ENCODE assay signal across 20 cellular contexts in genomic region chr16:265711-266110, GRCh38. TPM values are rescaled to one million over a fixed set of nuclear protein-coding genes. Genes with fewer than 3 reads are reported as not detected.
A peak's percentile ranks its signal among the peaks of the same experiment; 100 is the strongest.
DNase-seq lines count a peak whose midpoint lies in the region; ATAC-seq and TF ChIP-seq lines count a peak whose summit lies in the region.
"Had no signal": no experiment of that assay in that cellular context is flagged by ENCODE, and none has a peak within 500 bp of the region (broad histone marks: within the 10 kb centered on the region; RNA-seq: fewer than 3 reads in every experiment).

No MANE protein-coding gene starts in this region.

- DNase-seq in A673 (ENCODE audit: low spot score) = no peak
- DNase-seq in Caco-2 = no peak
- DNase-seq in SK-N-SH = peak; percentile 23
- DNase-seq in left kidney (ENCODE audit: low read depth, low spot score) = peak; percentile 37
- DNase-seq in COR-L47 (lab: John Stamatoyannopoulos, UW) = no peak
- DNase-seq in foreskin keratinocyte = no peak
- DNase-seq: activated CD8-positive, alpha-beta memory T cell treated with anti-CD3 and anti-CD28 coated beads for 24 hours; activated gamma-delta T cell; GOT3; KBM-7; left ventricle myocardium superior; naive B cell; NCI-H2081 treated with DMSO at 0.1 percent for 48 hours; NCI-H526 had no signal

- CTCF ChIA-PET in A673 (lab: Charles Lee) (no interaction called here), Caco-2 (lab: Charles Lee) (no interaction called here), SK-N-SH (lab: Yijun Ruan, JAX) (interaction anchor here (0.9 kb wide), 1 partner anchor 97 kb away, joined by 4 read pairs; no protein-coding TSS in a partner anchor)

- H3K27ac ChIP-seq in A673 (ENCODE audit: low read depth, low read length, poor library complexity, severe bottlenecking) (no peak overlapping the region), SK-N-SH (ENCODE audit: low read depth in 2 of 2, low read length in 1 of 2) (no peak overlapping the region), foreskin keratinocyte (no peak overlapping the region)
- H3K27ac ChIP-seq: HL-60 had no signal

- H3K4me3 ChIP-seq in A673 (ENCODE audit: low read depth, low read length, poor library complexity, severe bottlenecking) (no peak overlapping the region), Caco-2 (ENCODE audit: low read depth, low read length) (no peak overlapping the region), SK-N-SH (ENCODE audit: low read depth in 2 of 2, low read length in 1 of 2) (no peak overlapping the region)

- H3K27me3 ChIP-seq in A673 (replicated peaks; ENCODE audit: insufficient read depth, low read depth, low read length, poor library complexity) (no peaks in the 10 kb centered on the region), Caco-2 (replicated peaks; ENCODE audit: control insufficient read depth, insufficient read depth, low read length) (no peaks in the 10 kb centered on the region), SK-N-SH (ENCODE audit: insufficient read depth) (no peaks in the 10 kb centered on the region), foreskin keratinocyte (peaks cover 16% of the 10 kb centered on the region)

- no peak for TF ChIP-seq CTCF in A673 (conservative IDR thresholded peaks at IDR 0.05; ENCODE audit: low read depth, low read length)
- TF ChIP-seq CTCF in Caco-2 (IDR thresholded peaks at IDR 0.05; ENCODE audit: insufficient read depth in 1 of 2, low read depth in 1 of 2, low read length in 1 of 2, severe bottlenecking in 1 of 2, unreplicated experiment in 1 of 2) = no peak
- no peak for TF ChIP-seq CTCF in SK-N-SH (IDR thresholded peaks at IDR 0.05)
- TF ChIP-seq CTCF in foreskin keratinocyte (conservative IDR thresholded peaks at IDR 0.05) = no peak

- H3K9me3 Mint-ChIP-seq in Caco-2 (ENCODE audit: unreplicated experiment) = no peaks in the 10 kb centered on the region
- H3K9me3 Mint-ChIP-seq: naive B cell; stimulated activated memory B cell treated with anti-CD40 and anti-IgM and Interleukin-4, amounts not matched to agents 10 μg/mL and 1 μg/mL and 100 μg/mL, for 72 hours; type B pancreatic cell had no signal

- H3K4me1 Mint-ChIP-seq in Caco-2 (ENCODE audit: low read depth, unreplicated experiment) = no peaks in the 10 kb centered on the region
- H3K4me1 Mint-ChIP-seq: stimulated activated memory B cell treated with anti-CD40 and anti-IgM and Interleukin-4, amounts not matched to agents 10 μg/mL and 1 μg/mL and 100 μg/mL, for 72 hours had no signal

- no peak overlapping the region for H3K27ac Mint-ChIP-seq in Caco-2 (ENCODE audit: unreplicated experiment)
- H3K27ac Mint-ChIP-seq: naive B cell; stimulated activated memory B cell treated with anti-CD40 and anti-IgM and Interleukin-4, amounts not matched to agents 10 μg/mL and 1 μg/mL and 100 μg/mL, for 72 hours; type B pancreatic cell had no signal

- H3K9me3 ChIP-seq in A673 (ENCODE audit: low read depth, low read length, poor library complexity, severe bottlenecking) = no peaks in the 10 kb centered on the region
- H3K9me3 ChIP-seq in Caco-2 = no peaks in the 10 kb centered on the region
- H3K9me3 ChIP-seq in SK-N-SH = no peaks in the 10 kb centered on the region

- no peak for ATAC-seq in GM21515 (IDR thresholded peaks at IDR 0.05; ENCODE audit: unreplicated experiment)
- ATAC-seq in GM21360 (IDR thresholded peaks at IDR 0.05; ENCODE audit: unreplicated experiment) = no peak
- no peak for ATAC-seq in foreskin keratinocyte
- ATAC-seq: stimulated activated memory B cell treated with anti-CD40 and anti-IgM and Interleukin-4, amounts not matched to agents 10 μg/mL and 1 μg/mL and 100 μg/mL, for 72 hours had no signal

- TF ChIP-seq RAD21 in SK-N-SH (IDR thresholded peaks at IDR 0.05; ENCODE audit: low read length) = no peak

- no peak overlapping the region for H3K9ac ChIP-seq in SK-N-SH

- 59% methylated on average over 3 of the region's 12 CpGs for WGBS in SK-N-SH (ENCODE audit: low lambda C conversion rate)

- POLR2A ChIA-PET in A673 (lab: Charles Lee; ENCODE audit: low non-redundant PET) (no interaction called here), Caco-2 (lab: Charles Lee) (no interaction called here), SK-N-SH (lab: Yijun Ruan, JAX) (no interaction called here)

- no peaks in the 10 kb centered on the region for H3K9me2 ChIP-seq in SK-N-SH

- no peaks in the 10 kb centered on the region for H3K27me3 Mint-ChIP-seq in Caco-2 (ENCODE audit: insufficient read depth, unreplicated experiment)
- H3K27me3 Mint-ChIP-seq: naive B cell; stimulated activated memory B cell treated with anti-CD40 and anti-IgM and Interleukin-4, amounts not matched to agents 10 μg/mL and 1 μg/mL and 100 μg/mL, for 72 hours; type B pancreatic cell had no signal

- H3K4me1 ChIP-seq in A673 (ENCODE audit: insufficient read depth, low read length, poor library complexity, severe bottlenecking) (no peaks in the 10 kb centered on the region), Caco-2 (no peaks in the 10 kb centered on the region), SK-N-SH (ENCODE audit: control insufficient read depth in 1 of 2, insufficient read depth in 2 of 2, low read depth in 1 of 2, low read length in 1 of 2) (peaks cover 0 to 8% of the 10 kb centered on the region in 2 experiments; a peak in 1 of 4 replicates), foreskin keratinocyte (no peaks in the 10 kb centered on the region)

- no peaks in the 10 kb centered on the region for H4K20me1 ChIP-seq in SK-N-SH (ENCODE audit: insufficient read depth)

- H3K36me3 ChIP-seq in A673 (ENCODE audit: insufficient read depth, low read length, poor library complexity, severe bottlenecking) (peaks cover 8% of the 10 kb centered on the region), Caco-2 (ENCODE audit: control insufficient read depth, insufficient read depth, low read length) (no peaks in the 10 kb centered on the region), SK-N-SH (replicated peaks in 1 of 2; ENCODE audit: control insufficient read depth in 1 of 2, insufficient read depth in 2 of 2, low read length in 1 of 2) (peaks cover 0 to 35% of the 10 kb centered on the region in 2 experiments)

- H3K4me2 ChIP-seq in SK-N-SH = no peak overlapping the region

- no peak for TF ChIP-seq EP300 in SK-N-SH (IDR thresholded peaks at IDR 0.05; ENCODE audit: borderline replicate concordance in 1 of 2, low read depth in 1 of 2, low read length in 1 of 2)

- no peak overlapping the region for H3K4me3 Mint-ChIP-seq in Caco-2 (ENCODE audit: unreplicated experiment)
- H3K4me3 Mint-ChIP-seq: naive B cell; stimulated activated memory B cell treated with anti-CD40 and anti-IgM and Interleukin-4, amounts not matched to agents 10 μg/mL and 1 μg/mL and 100 μg/mL, for 72 hours; type B pancreatic cell had no signal

- intact Hi-C loops in A673 (cut with micrococcal nuclease; ENCODE audit: unreplicated experiment) = no loop called here
- intact Hi-C loops in Caco-2 (cut with micrococcal nuclease; ENCODE audit: unreplicated experiment) = no loop called here

- peaks cover 8% of the 10 kb centered on the region for H3K36me3 Mint-ChIP-seq in Caco-2 (ENCODE audit: insufficient read depth, unreplicated experiment)

- H3K79me2 ChIP-seq in SK-N-SH (ENCODE audit: insufficient read depth) = no peaks in the 10 kb centered on the region

- no peak overlapping the region for H2AFZ ChIP-seq in SK-N-SH (ENCODE audit: low read depth)

- no peaks in the 10 kb centered on the region for H3F3A ChIP-seq in SK-N-SH (replicated peaks; ENCODE audit: insufficient read depth)

- TSS peak; percentile 77 for BruUV-seq in A673 (replicated peaks; lab: Mats Ljungman, UMichigan)
- BruUV-seq in Caco-2 (replicated peaks; lab: Mats Ljungman, UMichigan) = TSS peak; percentile 43

TF ChIP-seq in SK-N-SH, 30 proteins besides CTCF, POLR2A, EP300 and RAD21 (continues in another document):
- TF ChIP-seq USF2 (IDR thresholded peaks at IDR 0.05; ENCODE audit: borderline replicate concordance, low read depth, low read length) = no peak
- TF ChIP-seq FOXM1 (IDR thresholded peaks at IDR 0.05; ENCODE audit: low read depth) = no peak
- no peak for TF ChIP-seq TCF12 (IDR thresholded peaks at IDR 0.05)

RNA-seq across cellular contexts. Expression of gene RGS11, which starts 10.0 kb away (rescaled TPM):
- total RNA-seq in A673 (2021) (not detected in 2 replicates), Caco-2 (2022) (5.3 and 8.9 TPM in 2 replicates), foreskin keratinocyte (not detected in 2 replicates)
- polyA plus RNA-seq in SK-N-SH (2012; rRNA removed) (9.8 and 10.0 TPM in 2 replicates), foreskin keratinocyte (0.04 TPM in 1 of 2 replicates, not detected in the other)
- 0.93 and 1.8 TPM in 2 replicates for polyA plus RNA-seq in SK-N-SH (2012; cell fraction: cytosol; rRNA removed)
- 105 and 118 TPM in 2 replicates for polyA plus RNA-seq in SK-N-SH (2012; cell fraction: nucleus; rRNA removed)

RNA-seq across cellular contexts. Expression of gene ARHGDIG, which starts 14.7 kb away (rescaled TPM):
- total RNA-seq in A673 (2021) (0.41 and 0.48 TPM in 2 replicates), Caco-2 (2022) (1.9 and 2.1 TPM in 2 replicates), foreskin keratinocyte (not detected in 2 replicates)
- polyA plus RNA-seq in SK-N-SH (2012; rRNA removed) (4.8 and 4.9 TPM in 2 replicates), foreskin keratinocyte (not detected in 2 replicates)
- polyA plus RNA-seq in SK-N-SH (2012; cell fraction: cytosol; rRNA removed) = 1.7 and 3.3 TPM in 2 replicates
- 14.9 and 18.9 TPM in 2 replicates for polyA plus RNA-seq in SK-N-SH (2012; cell fraction: nucleus; rRNA removed)

RNA-seq across cellular contexts. Expression of gene PDIA2, which starts 17.3 kb away (rescaled TPM):
- total RNA-seq in A673 (2021) (0.46 TPM in 1 of 2 replicates, not detected in the other), Caco-2 (2022) (0.28 and 0.41 TPM in 2 replicates), foreskin keratinocyte (0.25 and 0.48 TPM in 2 replicates)
- polyA plus RNA-seq in SK-N-SH (2012; rRNA removed) (1.7 and 2.5 TPM in 2 replicates), foreskin keratinocyte (0.16 and 0.51 TPM in 2 replicates)
- 0.21 and 0.24 TPM in 2 replicates for polyA plus RNA-seq in SK-N-SH (2012; cell fraction: cytosol; rRNA removed)
- polyA plus RNA-seq in SK-N-SH (2012; cell fraction: nucleus; rRNA removed) = 18.8 and 22.7 TPM in 2 replicates
- total RNA-seq: G401 had no signal

RNA-seq across cellular contexts. Expression of gene FAM234A, which starts 31.1 kb away (rescaled TPM):
- total RNA-seq in A673 (2021) (72.4 and 82.1 TPM in 2 replicates), Caco-2 (2022) (71.7 and 77.7 TPM in 2 replicates), foreskin keratinocyte (27.0 and 32.4 TPM in 2 replicates)
- polyA plus RNA-seq in SK-N-SH (2012; rRNA removed) (91.3 and 126 TPM in 2 replicates), foreskin keratinocyte (24.2 and 29.7 TPM in 2 replicates)
- polyA plus RNA-seq in SK-N-SH (2012; cell fraction: cytosol; rRNA removed) = 59.3 and 86.4 TPM in 2 replicates
- 89.7 and 103 TPM in 2 replicates for polyA plus RNA-seq in SK-N-SH (2012; cell fraction: nucleus; rRNA removed)

RNA-seq across cellular contexts. Expression of gene LUC7L, which starts 36.5 kb away (rescaled TPM):
- total RNA-seq in A673 (2021) (128 and 152 TPM in 2 replicates), Caco-2 (2022) (80.7 and 86.1 TPM in 2 replicates), foreskin keratinocyte (37.8 and 47.6 TPM in 2 replicates)
- polyA plus RNA-seq in SK-N-SH (2012; rRNA removed) (97.7 and 105 TPM in 2 replicates), foreskin keratinocyte (38.6 and 46.5 TPM in 2 replicates)
- 38.5 and 38.9 TPM in 2 replicates for polyA plus RNA-seq in SK-N-SH (2012; cell fraction: cytosol; rRNA removed)
- polyA plus RNA-seq in SK-N-SH (2012; cell fraction: nucleus; rRNA removed) = 529 and 717 TPM in 2 replicates

Comparison
In these comparisons a context has a peak if more than half of its experiments do, and no peak if none do; other contexts are left out.
1. DNase-seq: peak in SK-N-SH (single experiment) and left kidney (single experiment); none in A673 (single experiment), Caco-2 (0 of 2), COR-L47 (single experiment) and foreskin keratinocyte (0 of 2).